In genomic region chr1:153958111-153958960, GRCh38 we compare ENCODE assay signal across 8 cellular contexts. TPM values are rescaled to one million over a fixed set of nuclear protein-coding genes. Genes with fewer than 3 reads are reported as not detected.
DNase-seq lines count a peak whose midpoint lies in the region; ATAC-seq and TF ChIP-seq lines count a peak whose summit lies in the region.

CRTC2 (minus strand) TSS chr1:153958612; CDS start chr1:153958497, 115 bp downstream.

- H4K20me1 ChIP-seq in BLaER1: peaks cover 48% of the 10 kb centered on the region

- peaks cover 31% of the 10 kb centered on the region for H3K36me3 Mint-ChIP-seq in activated CD4-positive, alpha-beta T cell treated with anti-CD3 and anti-CD28 coated beads, Interleukin-2, amount 10 ng/mL, durations not matched to agents 24 days and 14 days (ENCODE audit: low read depth)

- H3K4me1 Mint-ChIP-seq in activated CD4-positive, alpha-beta T cell treated with anti-CD3 and anti-CD28 coated beads, Interleukin-2, amount 10 ng/mL, durations not matched to agents 24 days and 14 days: peaks cover 52% of the 10 kb centered on the region

- no peaks in the 10 kb centered on the region for H3K9me3 Mint-ChIP-seq in activated CD4-positive, alpha-beta T cell treated with anti-CD3 and anti-CD28 coated beads, Interleukin-2, amount 10 ng/mL, durations not matched to agents 24 days and 14 days

- H3K9ac ChIP-seq in BLaER1: peak within 1 kb of the TSS; percentile 86

- peak within 1 kb of the TSS; percentile 84 for H3K4me2 ChIP-seq in BLaER1

- peak within 1 kb of the TSS; percentile 88 for H3K4me3 Mint-ChIP-seq in activated CD4-positive, alpha-beta T cell treated with anti-CD3 and anti-CD28 coated beads, Interleukin-2, amount 10 ng/mL, durations not matched to agents 24 days and 14 days

- DNase-seq in NCI-H526 treated with DMSO at 0.1 percent for 48 hours (lab: John Stamatoyannopoulos, UW) (peak; percentile 100), coronary artery (ENCODE audit: low spot score) (peak; percentile 99)
- DNase-seq in activated CD4-positive, alpha-beta T cell treated with anti-CD3 and anti-CD28 coated beads, Interleukin-2, amount 10 ng/mL, durations not matched to agents 24 days and 14 days: peak; percentile 99
- peak; percentile 94 to 95 for DNase-seq in stimulated activated CD4-positive, alpha-beta T cell treated with anti-CD3 and anti-CD28 coated beads, Interleukin-1b, Interleukin-23, amount 100 ng/mL, for 4 hours (ENCODE audit: low read depth in 2 of 2)

- peak within 1 kb of the TSS; percentile 94 for H3K27ac Mint-ChIP-seq in activated CD4-positive, alpha-beta T cell treated with anti-CD3 and anti-CD28 coated beads, Interleukin-2, amount 10 ng/mL, durations not matched to agents 24 days and 14 days

- H3K9me3 ChIP-seq in BLaER1: no peaks in the 10 kb centered on the region

- H3K27me3 ChIP-seq in BLaER1: no peaks in the 10 kb centered on the region
- no peaks in the 10 kb centered on the region for H3K27me3 ChIP-seq in layer of hippocampus (ENCODE audit: control insufficient read depth, insufficient read depth, low read length)

- peaks cover 40% of the 10 kb centered on the region for H3K36me3 ChIP-seq in BLaER1

- peak; percentile 71 for ATAC-seq in GM19328 (IDR thresholded peaks at IDR 0.05; ENCODE audit: unreplicated experiment)
- peak; percentile 79 for ATAC-seq in HG03520 (IDR thresholded peaks at IDR 0.05; ENCODE audit: unreplicated experiment)

- H3K4me3 ChIP-seq in BLaER1: peak within 1 kb of the TSS; percentile 79
- H3K4me3 ChIP-seq in coronary artery: peak within 1 kb of the TSS; percentile 91

- no peak for TF ChIP-seq CTCF in coronary artery (IDR thresholded peaks at IDR 0.05)

- H3K27ac ChIP-seq in BLaER1 (peak within 1 kb of the TSS; percentile 83), coronary artery (peak within 1 kb of the TSS; percentile 79 to 96), layer of hippocampus (ENCODE audit: low read depth, low read length) (peak within 1 kb of the TSS; percentile 81)

- intact Hi-C loops in activated CD4-positive, alpha-beta T cell treated with anti-CD3 and anti-CD28 coated beads, Interleukin-2, amount 10 ng/mL, durations not matched to agents 24 days and 14 days (cut with micrococcal nuclease): loop anchor here (1.0 kb wide), 5 partner anchors 9 to 175 kb away; partner anchors contain the start of genes CREB3L4, DENND4B and JTB

- H3K27me3 Mint-ChIP-seq in activated CD4-positive, alpha-beta T cell treated with anti-CD3 and anti-CD28 coated beads, Interleukin-2, amount 10 ng/mL, durations not matched to agents 24 days and 14 days: no peaks in the 10 kb centered on the region

- peaks cover 72% of the 10 kb centered on the region for H3K4me1 ChIP-seq in BLaER1

RNA-seq across cellular contexts. Expression of gene CRTC2, which starts in this region (rescaled TPM):
- total RNA-seq in activated CD4-positive, alpha-beta T cell treated with anti-CD3 and anti-CD28 coated beads, Interleukin-2, amount 10 ng/mL, durations not matched to agents 24 days and 14 days: 72.4 and 76.8 TPM in 2 replicates

Comparison
In these comparisons a context has a peak if more than half of its experiments do, and no peak if none do; other contexts are left out.
1. Peak in every context shown above with its lines: DNase-seq, ATAC-seq, H3K4me3 ChIP-seq and H3K27ac ChIP-seq.